In the genomic region with DNA sequence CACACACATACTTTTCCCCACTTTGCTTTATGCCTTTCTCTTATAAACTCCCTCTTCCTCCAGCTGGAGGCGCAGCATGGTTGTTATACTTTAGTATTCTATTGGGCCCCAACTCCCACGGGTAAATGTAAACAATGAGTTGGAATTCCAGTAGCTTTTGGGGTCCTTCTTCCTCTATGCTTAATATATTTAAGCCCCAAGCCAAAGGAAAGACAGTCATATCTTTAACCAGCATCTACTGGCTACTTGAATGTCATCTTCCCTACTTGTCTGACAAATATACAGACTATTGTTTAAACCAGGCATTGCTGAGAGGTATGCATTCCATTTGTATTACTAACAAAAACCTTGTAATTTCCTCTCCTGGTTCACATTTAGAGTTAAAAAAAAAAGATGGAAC, we compare ENCODE assay signal across 1 cellular context.
TF ChIP-seq lines count a peak whose summit lies in the region.

No MANE protein-coding gene starts in this region.

TF ChIP-seq in H1, 55 proteins besides CTCF, POLR2A, EP300 and RAD21 (continued from another document):
- TF ChIP-seq HDAC2 (IDR thresholded peaks at IDR 0.05; ENCODE audit: borderline replicate concordance in 1 of 2, low read depth in 2 of 2, low read length in 2 of 2) (no peak), KDM1A (IDR thresholded peaks at IDR 0.05; ENCODE audit: borderline replicate concordance, low read length) (no peak), CBX8 (IDR thresholded peaks at IDR 0.05; ENCODE audit: borderline replicate concordance, low read depth, low read length) (no peak), CHD2 (IDR thresholded peaks at IDR 0.05; ENCODE audit: low read length) (no peak), YY1 (IDR thresholded peaks at IDR 0.05; ENCODE audit: low read depth, low read length) (no peak), BCL11A (IDR thresholded peaks at IDR 0.05; ENCODE audit: low read depth in 2 of 2, low read length in 2 of 2) (no peak), ASH2L (IDR thresholded peaks at IDR 0.05; ENCODE audit: low read length) (no peak), RBBP5 (IDR thresholded peaks at IDR 0.05; ENCODE audit: borderline replicate concordance, low read depth, low read length) (no peak), RFX5 (IDR thresholded peaks at IDR 0.05; ENCODE audit: borderline replicate concordance, low read depth, low read length) (no peak), BRCA1 (IDR thresholded peaks at IDR 0.05; ENCODE audit: low read depth, low read length) (no peak), TBP (IDR thresholded peaks at IDR 0.05; ENCODE audit: low read depth, low read length) (no peak)
- TF ChIP-seq, protein P1, sequence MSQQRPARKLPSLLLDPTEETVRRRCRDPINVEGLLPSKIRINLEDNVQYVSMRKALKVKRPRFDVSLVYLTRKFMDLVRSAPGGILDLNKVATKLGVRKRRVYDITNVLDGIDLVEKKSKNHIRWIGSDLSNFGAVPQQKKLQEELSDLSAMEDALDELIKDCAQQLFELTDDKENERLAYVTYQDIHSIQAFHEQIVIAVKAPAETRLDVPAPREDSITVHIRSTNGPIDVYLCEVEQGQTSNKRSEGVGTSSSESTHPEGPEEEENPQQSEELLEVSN (IDR thresholded peaks at IDR 0.05): no peak
